In the genomic region with DNA sequence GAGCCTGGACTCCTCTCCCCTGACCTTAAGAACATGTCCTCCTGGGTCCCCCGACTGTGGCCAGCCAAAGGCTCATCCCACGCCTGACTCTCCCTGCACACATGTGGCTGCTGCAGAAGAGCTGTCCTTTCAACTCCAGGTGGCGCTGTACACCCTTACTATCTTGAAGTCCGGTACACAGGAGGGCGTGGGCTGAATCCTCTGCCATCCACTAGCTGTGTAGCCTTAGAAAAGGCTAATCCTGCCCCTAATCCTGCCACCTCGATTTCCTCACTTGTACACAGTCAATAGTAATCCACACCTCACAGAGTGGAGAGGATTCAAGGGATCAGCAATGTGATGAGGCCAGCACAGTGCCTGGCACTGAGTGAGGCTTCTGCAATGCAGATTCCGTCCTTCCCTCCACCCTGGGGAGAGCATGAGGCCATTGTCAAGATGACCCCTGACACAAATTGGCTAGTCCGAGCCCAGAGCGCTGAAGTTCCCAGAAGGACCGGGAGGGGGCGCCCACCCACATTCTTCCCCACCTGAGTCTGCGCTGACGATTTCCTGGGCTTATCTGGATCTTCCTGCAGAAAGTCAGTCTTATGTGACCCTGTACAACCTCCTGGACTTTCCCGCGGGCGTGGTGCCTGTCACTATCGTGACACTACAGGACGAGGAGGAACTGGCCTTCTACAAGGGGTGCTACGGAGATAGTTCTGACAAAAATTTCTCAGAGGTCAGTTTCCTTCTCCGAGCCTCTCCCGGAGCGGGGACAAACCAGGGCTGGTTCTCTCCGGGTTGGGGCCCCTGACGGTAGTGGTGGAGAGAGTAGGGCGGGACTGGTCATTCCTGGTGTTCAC, we compare ENCODE assay signal across 8 cellular contexts. TPM values are rescaled to one million over a fixed set of nuclear protein-coding genes. Genes with fewer than 3 reads are reported as not detected.
A peak's percentile ranks its signal among the peaks of the same experiment; 100 is the strongest.
DNase-seq lines count a peak whose midpoint lies in the region; ATAC-seq, FAIRE-seq and TF ChIP-seq lines count a peak whose summit lies in the region.

No MANE protein-coding gene starts in this region.

- no peak overlapping the region for H3K27ac Mint-ChIP-seq in activated naive CD4-positive, alpha-beta T cell treated with anti-CD3 and anti-CD28 coated beads, Interleukin-2, amount 10 ng/mL, durations not matched to agents 7 days and 5 days
- H3K27ac Mint-ChIP-seq in glutamatergic neuron (ENCODE audit: unreplicated experiment), result no peak overlapping the region

- TF ChIP-seq CTCF in glutamatergic neuron (IDR thresholded peaks at IDR 0.05; ENCODE audit: partially characterized antibody, unreplicated experiment), result peak; percentile 98
- TF ChIP-seq CTCF in pancreas (IDR thresholded peaks at IDR 0.05), result peak; percentile 91 to 95 (median 92)
- TF ChIP-seq CTCF in tibial artery (IDR thresholded peaks at IDR 0.05), result peak; percentile 75 to 94

- no peak for FAIRE-seq in pancreas (lab: Jason Lieb, UNC)

- H3K9me3 Mint-ChIP-seq in activated naive CD4-positive, alpha-beta T cell treated with anti-CD3 and anti-CD28 coated beads, Interleukin-2, amount 10 ng/mL, durations not matched to agents 7 days and 5 days, result no peaks in the 10 kb centered on the region
- H3K9me3 Mint-ChIP-seq in glutamatergic neuron (ENCODE audit: unreplicated experiment), result peaks cover 2% of the 10 kb centered on the region

- H3K27me3 ChIP-seq in SJSA1 (replicated peaks), result peaks cover 17% of the 10 kb centered on the region
- no peaks in the 10 kb centered on the region for H3K27me3 ChIP-seq in pancreas
- H3K27me3 ChIP-seq in tibial artery, result peaks cover 0 to 36% of the 10 kb centered on the region in 2 donors

- TF ChIP-seq RAD21 in Ishikawa (IDR thresholded peaks at IDR 0.05; ENCODE audit: low read depth), result peak; percentile 82

- H3K27ac ChIP-seq in SJSA1 (no peak overlapping the region), pancreas (no peak overlapping the region), tibial artery (no peak overlapping the region)

- WGBS in pancreas, 2 donors, result 13% methylated on average over 25 of the region's 25 CpGs

- ATAC-seq in GM21381 (IDR thresholded peaks at IDR 0.05; ENCODE audit: unreplicated experiment) (peak; percentile 69), pancreas (peak; percentile 82 to 92 (median 88))

- DNase-seq in COR-L47 (lab: John Stamatoyannopoulos, UW) (peak; percentile 31), SJSA1 (ENCODE audit: low read depth in 1 of 2, low spot score in 2 of 2) (peak; percentile 76 to 79), glutamatergic neuron (peak; percentile 85), pancreas (peak; percentile 64 to 88 (median 78)), tibial artery (peak; percentile 64 to 78)
- peak; percentile 76 for DNase-seq in activated naive CD4-positive, alpha-beta T cell treated with anti-CD3 and anti-CD28 coated beads, Interleukin-2, amount 10 ng/mL, durations not matched to agents 7 days and 5 days

- intact Hi-C loops in pancreas (cut with DNase I), result no loop called here
- intact Hi-C loops in tibial artery (cut with DNase I; ENCODE audit: low total_unique reads), result no loop called here

- H3K4me3 Mint-ChIP-seq in activated naive CD4-positive, alpha-beta T cell treated with anti-CD3 and anti-CD28 coated beads, Interleukin-2, amount 10 ng/mL, durations not matched to agents 7 days and 5 days, result peak overlapping the region; percentile 76
- H3K4me3 Mint-ChIP-seq in glutamatergic neuron (ENCODE audit: unreplicated experiment), result peak overlapping the region; percentile 73

- H3K4me3 ChIP-seq in SJSA1, result peak overlapping the region; percentile 16
- peak overlapping the region in 3 of 4 donors; percentile 7 to 43 (median 37) for H3K4me3 ChIP-seq in pancreas
- H3K4me3 ChIP-seq in tibial artery, result peak overlapping the region; percentile 21 to 26

- H3K36me3 ChIP-seq in SJSA1 (no peaks in the 10 kb centered on the region), pancreas (no peaks in the 10 kb centered on the region), tibial artery (no peaks in the 10 kb centered on the region)

- H3K4me1 ChIP-seq in SJSA1 (replicated peaks), result 0 out of 2 replicates have a peak, but pooled peaks cover 6% of the 10 kb centered on the region
- peaks cover 0 to 5% (median 0%) of the 10 kb centered on the region in 3 donors for H3K4me1 ChIP-seq in pancreas
- peaks cover 0 to 11% (median 2%) of the 10 kb centered on the region in 4 donors for H3K4me1 ChIP-seq in tibial artery

- no peak for TF ChIP-seq EP300 in Ishikawa (IDR thresholded peaks at IDR 0.05; ENCODE audit: borderline replicate concordance)

- CTCF ChIA-PET in activated naive CD4-positive, alpha-beta T cell treated with anti-CD3 and anti-CD28 coated beads, Interleukin-2, amount 10 ng/mL, durations not matched to agents 7 days and 5 days (lab: Charles Lee), result interaction anchor here (0.9 to 10.5 kb wide), 14 partner anchors 9 to 172 kb away, joined by 3 to 160 read pairs (median 5); no protein-coding TSS in a partner anchor

- H3K27me3 Mint-ChIP-seq in activated naive CD4-positive, alpha-beta T cell treated with anti-CD3 and anti-CD28 coated beads, Interleukin-2, amount 10 ng/mL, durations not matched to agents 7 days and 5 days, result peaks cover 76% of the 10 kb centered on the region
- peaks cover 14% of the 10 kb centered on the region for H3K27me3 Mint-ChIP-seq in glutamatergic neuron (ENCODE audit: unreplicated experiment)

- H3K4me1 Mint-ChIP-seq in activated naive CD4-positive, alpha-beta T cell treated with anti-CD3 and anti-CD28 coated beads, Interleukin-2, amount 10 ng/mL, durations not matched to agents 7 days and 5 days, result peaks cover 9% of the 10 kb centered on the region
- no peaks in the 10 kb centered on the region for H3K4me1 Mint-ChIP-seq in glutamatergic neuron (ENCODE audit: low read depth, unreplicated experiment)

- H3K9me3 ChIP-seq in SJSA1 (replicated peaks) (no peaks in the 10 kb centered on the region), pancreas (no peaks in the 10 kb centered on the region), tibial artery (no peaks in the 10 kb centered on the region)

- H3K36me3 Mint-ChIP-seq in activated naive CD4-positive, alpha-beta T cell treated with anti-CD3 and anti-CD28 coated beads, Interleukin-2, amount 10 ng/mL, durations not matched to agents 7 days and 5 days, result no peaks in the 10 kb centered on the region
- H3K36me3 Mint-ChIP-seq in glutamatergic neuron (ENCODE audit: unreplicated experiment), result no peaks in the 10 kb centered on the region

TF ChIP-seq in Ishikawa, 13 proteins besides CTCF, POLR2A, EP300 and RAD21:
- TF ChIP-seq FOXM1 (IDR thresholded peaks at IDR 0.05; ENCODE audit: borderline replicate concordance, low read depth) (no peak), TEAD4 (IDR thresholded peaks at IDR 0.05) (peak; percentile 70)
- TF ChIP-seq, protein P1, sequence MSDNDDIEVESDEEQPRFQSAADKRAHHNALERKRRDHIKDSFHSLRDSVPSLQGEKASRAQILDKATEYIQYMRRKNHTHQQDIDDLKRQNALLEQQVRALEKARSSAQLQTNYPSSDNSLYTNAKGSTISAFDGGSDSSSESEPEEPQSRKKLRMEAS (IDR thresholded peaks at IDR 0.05), result peak; percentile 37

RNA-seq across cellular contexts. Expression of gene DMBX1, which starts 47.1 kb away (rescaled TPM):
- not detected in 2 replicates for total RNA-seq in SJSA1 (2014; rRNA removed; shearing (Covaris generic))
- total RNA-seq in glutamatergic neuron (ENCODE audit: unreplicated experiment), result not detected
- not detected for total RNA-seq in pancreas
- polyA plus RNA-seq in pancreas, result not detected

RNA-seq across cellular contexts. Expression of gene FAAH, which starts 48.4 kb away (rescaled TPM):
- 0.74 TPM in 1 of 2 replicates, not detected in the other for total RNA-seq in SJSA1 (2014; rRNA removed; shearing (Covaris generic))
- total RNA-seq in glutamatergic neuron (ENCODE audit: unreplicated experiment) (1.7 TPM), pancreas (10 to 100 TPM; 19.5 to 34.6 (median 24.7) TPM)
- 100 to 1,000 TPM; 103 to 122 TPM for polyA plus RNA-seq in pancreas

Comparison
In these comparisons a context has a peak if more than half of its experiments do, and no peak if none do; other contexts are left out.
1. DNase-seq: peak in every context shown above with its lines; median percentile 85 in glutamatergic neuron; 78 in SJSA1; 78 in pancreas; 76 in activated naive CD4-positive, alpha-beta T cell treated with anti-CD3 and anti-CD28 coated beads, Interleukin-2, amount 10 ng/mL, durations not matched to agents 7 days and 5 days; 71 in tibial artery; 31 in COR-L47.